In the genomic region with DNA sequence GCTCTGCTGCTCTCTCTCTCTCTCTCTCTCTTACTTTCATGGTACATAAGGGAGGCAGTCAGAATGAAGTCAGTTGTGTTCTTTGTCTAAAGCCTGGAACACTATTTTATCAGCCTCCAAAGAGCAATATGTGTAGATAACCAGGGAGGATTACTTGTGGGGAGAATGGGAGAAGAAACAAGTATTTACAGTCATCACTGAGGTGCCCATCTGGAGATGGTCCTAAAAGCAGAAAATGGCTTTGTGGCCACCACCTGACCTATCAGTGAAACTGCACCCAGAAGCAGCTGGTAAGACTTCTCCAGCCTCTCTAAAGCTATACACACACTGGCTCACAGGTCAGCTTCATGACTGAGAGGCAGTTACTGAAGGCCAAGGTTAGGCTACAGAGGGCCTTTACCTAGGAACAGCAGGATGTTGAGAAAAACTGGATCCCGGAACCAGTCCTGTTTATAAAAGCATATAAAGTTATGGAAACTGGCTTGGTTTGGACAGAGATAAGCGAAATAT, we compare ENCODE assay signal across 7 cellular contexts.
A peak's percentile ranks its signal among the peaks of the same experiment; 100 is the strongest.
DNase-seq lines count a peak whose midpoint lies in the region; ATAC-seq and TF ChIP-seq lines count a peak whose summit lies in the region.

No MANE protein-coding gene starts in this region.

- peak; percentile 62 for TF ChIP-seq CTCF in GM12874 (IDR thresholded peaks at IDR 0.05; ENCODE audit: insufficient read depth, low read depth, low read length)
- TF ChIP-seq CTCF in VCaP (conservative IDR thresholded peaks at IDR 0.05) = peak; percentile 55
- peak in 1 of 7 experiments; percentile 32 for TF ChIP-seq CTCF in stomach (IDR thresholded peaks at IDR 0.05)

- no peak overlapping the region for H3K4me3 ChIP-seq in stomach

- TF ChIP-seq RAD21 in Ishikawa (IDR thresholded peaks at IDR 0.05; ENCODE audit: low read depth) = peak; percentile 41

- no peaks in the 10 kb centered on the region for H3K9me3 ChIP-seq in stomach

- peaks cover 3 to 73% (median 45%) of the 10 kb centered on the region in 4 donors for H3K4me1 ChIP-seq in stomach

- 60 to 92% (median 82%) methylated on average over 2 of the region's 2 CpGs for WGBS in stomach, 5 donors

- no peak for DNase-seq in left cardiac atrium
- DNase-seq in stomach = no peak
- no peak for DNase-seq in effector CD8-positive, alpha-beta T cell (lab: John Stamatoyannopoulos, UW)

- intact Hi-C loops in left cardiac atrium (cut with DNase I) = no loop called here
- intact Hi-C loops in stomach (cut with DNase I; ENCODE audit: low total_unique reads) = no loop called here

- H3K36me3 ChIP-seq in stomach = no peaks in the 10 kb centered on the region

- H3K27ac ChIP-seq in VCaP (no peak overlapping the region), stomach (peak overlapping the region in 4 of 5 donors; percentile 6 to 80 (median 40))

- TF ChIP-seq EP300 in Ishikawa (IDR thresholded peaks at IDR 0.05; ENCODE audit: borderline replicate concordance) (no peak), stomach (IDR thresholded peaks at IDR 0.05) (no peak)

- no peaks in the 10 kb centered on the region for H3K27me3 ChIP-seq in stomach

- TF ChIP-seq POLR2A in stomach (IDR thresholded peaks at IDR 0.05) = no peak

- peak; percentile 91 for ATAC-seq in GM21737 (IDR thresholded peaks at IDR 0.05; ENCODE audit: unreplicated experiment)
- peak; percentile 81 to 85 for ATAC-seq in left cardiac atrium

TF ChIP-seq in Ishikawa, 13 proteins besides CTCF, POLR2A, EP300 and RAD21:
- no peak for TF ChIP-seq CREB1 (IDR thresholded peaks at IDR 0.05; ENCODE audit: low read depth)
- TF ChIP-seq, protein P1, sequence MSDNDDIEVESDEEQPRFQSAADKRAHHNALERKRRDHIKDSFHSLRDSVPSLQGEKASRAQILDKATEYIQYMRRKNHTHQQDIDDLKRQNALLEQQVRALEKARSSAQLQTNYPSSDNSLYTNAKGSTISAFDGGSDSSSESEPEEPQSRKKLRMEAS (IDR thresholded peaks at IDR 0.05) = no peak
- TF ChIP-seq YY1 (IDR thresholded peaks at IDR 0.05; ENCODE audit: low read depth) = no peak
- no peak for TF ChIP-seq TCF12 (IDR thresholded peaks at IDR 0.05; ENCODE audit: low read depth)
- TF ChIP-seq CEBPB (IDR thresholded peaks at IDR 0.05) = no peak
- no peak for TF ChIP-seq ZBTB7A (IDR thresholded peaks at IDR 0.05; ENCODE audit: low read depth)
- no peak for TF ChIP-seq TAF1 (IDR thresholded peaks at IDR 0.05; ENCODE audit: low read depth)
- no peak for TF ChIP-seq EGR1 (IDR thresholded peaks at IDR 0.05)
TF ChIP-seq in Ishikawa: peak in this region for 0.
